23 cellular contexts compared by ENCODE assay signal in the genomic region with DNA sequence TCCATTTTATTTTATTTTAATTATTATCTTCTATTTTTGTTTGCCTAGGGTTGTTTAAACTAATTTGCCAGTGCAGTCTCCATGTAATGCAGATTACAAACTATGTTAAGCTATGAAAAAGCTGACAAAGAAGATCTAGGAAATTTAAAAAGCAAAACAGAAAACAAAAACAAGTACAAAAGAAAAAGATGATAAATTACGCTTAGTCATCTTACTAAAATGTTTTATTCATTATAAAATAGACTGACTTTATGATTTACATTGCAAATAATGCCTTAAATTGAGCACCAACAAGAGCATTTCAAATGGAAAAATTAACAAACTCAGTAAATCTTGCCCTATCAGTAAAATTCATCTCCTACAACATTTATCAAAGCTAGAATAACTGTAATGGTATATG.
"Had no signal": no experiment of that assay in that cellular context is flagged by ENCODE, and none has a peak within 500 bp of the region (broad histone marks: within the 10 kb centered on the region; RNA-seq: fewer than 3 reads in every experiment).

No MANE protein-coding gene starts in this region.

- H3K4me1 Mint-ChIP-seq: activated B cell treated with CpG ODN at 0.5 μM for 24 hours, memory B cell, nephron progenitor cell had no signal

- ATAC-seq: activated naive CD4-positive, alpha-beta T cell treated with anti-CD3 and anti-CD28 coated beads, Interleukin-2, amount 50 U/mL, for 72 hours; esophagus mucosa; left cardiac atrium; pancreas; right cardiac atrium had no signal

- H3K4me3 ChIP-seq: pancreas, stomach, testis, uterus had no signal

- H3K27me3 ChIP-seq: pancreas, stomach, testis, uterus had no signal

- H3K36me3 ChIP-seq: uterus had no signal

- H3K4me3 Mint-ChIP-seq: activated B cell treated with CpG ODN at 0.5 μM for 24 hours; activated CD4-positive, alpha-beta memory T cell treated with anti-CD3 and anti-CD28 coated beads for 36 hours; memory B cell; nephron progenitor cell; T-helper 1 cell treated with Interleukin-12 subunit alpha and Interleukin-12 subunit beta and Interleukin-4 antibody, amounts not matched to agents 30 μg/mL and 1 μg/mL, for 36 hours had no signal

- H3K27ac Mint-ChIP-seq: activated B cell treated with CpG ODN at 0.5 μM for 24 hours; activated CD4-positive, alpha-beta memory T cell treated with anti-CD3 and anti-CD28 coated beads for 36 hours; memory B cell; nephron progenitor cell; T-helper 1 cell treated with Interleukin-12 subunit alpha and Interleukin-12 subunit beta and Interleukin-4 antibody, amounts not matched to agents 30 μg/mL and 1 μg/mL, for 36 hours had no signal

- FAIRE-seq: astrocyte had no signal

- H3K4me1 ChIP-seq: stomach, testis, uterus had no signal

- H3K27me3 Mint-ChIP-seq: activated B cell treated with CpG ODN at 0.5 μM for 24 hours; activated CD4-positive, alpha-beta memory T cell treated with anti-CD3 and anti-CD28 coated beads for 36 hours; memory B cell had no signal

- DNase-seq: activated B cell treated with CpG ODN at 0.5 μM for 24 hours; activated CD4-positive, alpha-beta memory T cell treated with anti-CD3 and anti-CD28 coated beads for 36 hours; activated CD4-positive, alpha-beta T cell treated with anti-CD3 and anti-CD28 coated beads for 48 hours; activated T-cell treated with anti-CD3 and anti-CD28 coated beads, Interleukin-2, amount 50 U/mL, for 1 hour; central memory CD4-positive, alpha-beta T cell; dermis blood vessel endothelial cell; effector memory CD4-positive, alpha-beta T cell; foreskin melanocyte; left cardiac atrium; nephron progenitor cell; pancreas; right cardiac atrium; stimulated activated CD4-positive, alpha-beta T cell treated with anti-CD3 and anti-CD28 coated beads, Interleukin-12 subunit alpha, Interleukin-12 subunit beta, amount 100 ng/mL, for 4 hours; stomach; T1000; testis; trophoblast cell; uterus had no signal

- H3K27ac ChIP-seq: pancreas, stomach, testis, uterus had no signal

- H3K9me3 ChIP-seq: pancreas, stomach, testis, uterus had no signal

- H3K9me3 Mint-ChIP-seq: activated B cell treated with CpG ODN at 0.5 μM for 24 hours; activated CD4-positive, alpha-beta memory T cell treated with anti-CD3 and anti-CD28 coated beads for 36 hours; activated naive CD4-positive, alpha-beta T cell treated with anti-CD3 and anti-CD28 coated beads, Interleukin-2, amount 50 U/mL, for 72 hours; memory B cell; nephron progenitor cell; T-helper 1 cell treated with Interleukin-12 subunit alpha and Interleukin-12 subunit beta and Interleukin-4 antibody, amounts not matched to agents 30 μg/mL and 1 μg/mL, for 36 hours had no signal
